Comparison of ENCODE assay signal across 8 cellular contexts in the genomic region with DNA sequence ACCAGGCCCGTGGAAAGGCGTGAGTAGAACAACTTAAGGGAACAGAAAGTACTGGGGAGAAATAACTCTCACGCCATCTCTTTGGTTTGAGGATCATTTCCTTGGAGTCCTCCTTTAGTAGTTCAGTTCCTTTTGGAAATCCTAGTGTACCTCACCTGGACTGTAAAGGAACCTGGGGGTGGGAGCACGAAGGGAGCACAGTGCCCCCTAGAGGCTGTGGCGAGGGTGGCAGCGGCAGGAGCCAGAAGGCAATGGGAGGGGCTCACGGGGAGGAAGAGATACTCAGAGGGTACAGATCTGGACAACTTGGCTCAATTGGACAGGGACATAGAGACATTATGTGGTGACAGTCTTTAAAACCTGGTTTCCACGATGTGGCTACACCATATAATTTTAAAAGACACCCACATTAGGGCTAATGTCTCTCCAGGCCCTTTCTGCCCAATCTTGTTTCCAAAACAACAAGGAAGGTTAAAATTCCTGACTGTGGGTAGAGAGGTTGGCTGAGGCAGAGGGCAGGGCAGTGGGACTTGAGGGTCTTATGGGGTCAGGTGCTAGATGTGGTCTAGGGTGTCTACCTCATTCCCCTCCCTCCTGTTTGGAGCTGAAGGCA.
DNase-seq lines count a peak whose midpoint lies in the region; ATAC-seq and TF ChIP-seq lines count a peak whose summit lies in the region.

No MANE protein-coding gene starts in this region.

- DNase-seq in NCI-H2107 treated with DMSO at 0.1 percent for 48 hours (lab: John Stamatoyannopoulos, UW; ENCODE audit: unreplicated experiment) (peak; percentile 46), NCI-H2107 (lab: John Stamatoyannopoulos, UW) (no peak), Panc1 (ENCODE audit: low read depth, low spot score) (peak; percentile 28), hepatic stellate cell (ENCODE audit: low spot score) (peak; percentile 30)
- DNase-seq in activated naive CD4-positive, alpha-beta T cell treated with anti-CD3 and anti-CD28 coated beads, Interleukin-2, amount 10 ng/mL, durations not matched to agents 7 days and 5 days = peak; percentile 72
- DNase-seq in stimulated activated CD4-positive, alpha-beta T cell treated with anti-CD3 and anti-CD28 coated beads, Interleukin-1b, Interleukin-23, amount 100 ng/mL, for 48 hours = peak; percentile 62

- H3K4me3 Mint-ChIP-seq in activated naive CD4-positive, alpha-beta T cell treated with anti-CD3 and anti-CD28 coated beads, Interleukin-2, amount 10 ng/mL, durations not matched to agents 7 days and 5 days = no peak overlapping the region

- POLR2A ChIA-PET in Panc1 (lab: Charles Lee) = no interaction called here

- peaks cover 11% of the 10 kb centered on the region for H3K27me3 Mint-ChIP-seq in activated naive CD4-positive, alpha-beta T cell treated with anti-CD3 and anti-CD28 coated beads, Interleukin-2, amount 10 ng/mL, durations not matched to agents 7 days and 5 days

- no peaks in the 10 kb centered on the region for H3K4me1 Mint-ChIP-seq in activated naive CD4-positive, alpha-beta T cell treated with anti-CD3 and anti-CD28 coated beads, Interleukin-2, amount 10 ng/mL, durations not matched to agents 7 days and 5 days

- no peaks in the 10 kb centered on the region for H3K27me3 ChIP-seq in Panc1 (ENCODE audit: control insufficient read depth, insufficient read depth, low read length)

- in situ Hi-C loops in Panc1 (cut with HindIII; ENCODE audit: low pct_unique_long_range_greater_than_20kb, low sequenced_read_pairs) = no loop called here

- H3K36me3 ChIP-seq in Panc1 (ENCODE audit: control insufficient read depth, insufficient read depth, low read length) = no peaks in the 10 kb centered on the region

- peak; percentile 68 for ATAC-seq in HG03175 (IDR thresholded peaks at IDR 0.05; ENCODE audit: unreplicated experiment)
- peak; percentile 69 for ATAC-seq in Panc1
- ATAC-seq in HG03469 (IDR thresholded peaks at IDR 0.05; ENCODE audit: unreplicated experiment) = no peak

- no peak overlapping the region for H3K27ac Mint-ChIP-seq in activated naive CD4-positive, alpha-beta T cell treated with anti-CD3 and anti-CD28 coated beads, Interleukin-2, amount 10 ng/mL, durations not matched to agents 7 days and 5 days

- intact Hi-C loops in Panc1 (cut with micrococcal nuclease; ENCODE audit: unreplicated experiment) = loop anchor here (10.0 kb wide), 2 partner anchors 231 to 519 kb away; no protein-coding TSS in a partner anchor

- no peaks in the 10 kb centered on the region for H3K4me1 ChIP-seq in Panc1 (ENCODE audit: control insufficient read depth, insufficient read depth, low read length)

- peak; percentile 95 for TF ChIP-seq CTCF in Panc1 (IDR thresholded peaks at IDR 0.05)

- no peaks in the 10 kb centered on the region for H3K36me3 Mint-ChIP-seq in activated naive CD4-positive, alpha-beta T cell treated with anti-CD3 and anti-CD28 coated beads, Interleukin-2, amount 10 ng/mL, durations not matched to agents 7 days and 5 days

- no TSS peak for BruUV-seq in Panc1 (replicated peaks; lab: Mats Ljungman, UMichigan)

- H3K27ac ChIP-seq in Panc1 (ENCODE audit: low read length) = no peak overlapping the region

- no peak overlapping the region for H3K4me3 ChIP-seq in Panc1 (ENCODE audit: low read depth in 2 of 2, low read length in 2 of 2)

- H3K9me3 Mint-ChIP-seq in activated naive CD4-positive, alpha-beta T cell treated with anti-CD3 and anti-CD28 coated beads, Interleukin-2, amount 10 ng/mL, durations not matched to agents 7 days and 5 days = no peaks in the 10 kb centered on the region

- CTCF ChIA-PET in Panc1 (lab: Charles Lee) = no interaction called here
- CTCF ChIA-PET in activated naive CD4-positive, alpha-beta T cell treated with anti-CD3 and anti-CD28 coated beads, Interleukin-2, amount 10 ng/mL, durations not matched to agents 7 days and 5 days (lab: Charles Lee) = interaction anchor here (0.7 to 2.2 kb wide), 10 partner anchors 13 to 521 kb away, joined by 3 to 13 read pairs (median 4); no protein-coding TSS in a partner anchor

- H3K9me3 ChIP-seq in Panc1 (ENCODE audit: control insufficient read depth, insufficient read depth, low read depth, low read length) = no peaks in the 10 kb centered on the region
